11 cellular contexts compared by ENCODE assay signal in the genomic region with DNA sequence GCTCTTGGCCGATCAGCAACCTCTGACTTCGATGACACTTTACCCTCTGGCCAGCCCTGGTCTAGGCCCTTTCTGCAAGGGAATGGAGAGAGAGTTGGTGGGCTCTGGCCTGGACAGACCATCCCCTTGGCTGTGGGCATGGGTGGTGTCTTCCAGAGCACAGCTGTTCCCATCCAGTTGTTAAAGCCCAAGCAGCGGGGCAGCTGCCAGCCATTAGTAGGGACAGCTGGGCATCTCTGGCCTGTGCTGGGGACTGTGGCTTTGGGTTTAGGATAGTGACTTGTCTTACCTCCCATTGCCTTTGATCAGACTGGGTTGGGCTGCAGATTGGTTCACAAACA. TPM values are rescaled to one million over a fixed set of nuclear protein-coding genes. Genes with fewer than 3 reads are reported as not detected.
DNase-seq lines count a peak whose midpoint lies in the region; ATAC-seq and TF ChIP-seq lines count a peak whose summit lies in the region.
"Had no signal": no experiment of that assay in that cellular context is flagged by ENCODE, and none has a peak within 500 bp of the region (broad histone marks: within the 10 kb centered on the region; RNA-seq: fewer than 3 reads in every experiment).

No MANE protein-coding gene starts in this region.

- no peak for TF ChIP-seq POLR2A in HCT116 (IDR thresholded peaks at IDR 0.05; ENCODE audit: borderline replicate concordance, extremely low read depth, insufficient read depth, insufficient read length)

- TF ChIP-seq RAD21 in HCT116 (IDR thresholded peaks at IDR 0.05; ENCODE audit: low read depth), result no peak

- H3K4me2 ChIP-seq in HCT116 (ENCODE audit: low read length), result peak overlapping the region; percentile 94

- H3K9me3 Mint-ChIP-seq in activated naive CD8-positive, alpha-beta T cell treated with anti-CD3 and anti-CD28 coated beads, Interleukin-2, amount 50 U/mL, for 24 hours, result no peaks in the 10 kb centered on the region

- H3K4me3 Mint-ChIP-seq in activated naive CD8-positive, alpha-beta T cell treated with anti-CD3 and anti-CD28 coated beads, Interleukin-2, amount 50 U/mL, for 24 hours, result peak overlapping the region; percentile 91

- no peaks in the 10 kb centered on the region for H4K20me1 ChIP-seq in HCT116 (ENCODE audit: insufficient read depth)

- peak overlapping the region; percentile 88 for H3K27ac Mint-ChIP-seq in activated naive CD8-positive, alpha-beta T cell treated with anti-CD3 and anti-CD28 coated beads, Interleukin-2, amount 50 U/mL, for 24 hours

- peaks cover 28% of the 10 kb centered on the region for H3K36me3 Mint-ChIP-seq in activated naive CD8-positive, alpha-beta T cell treated with anti-CD3 and anti-CD28 coated beads, Interleukin-2, amount 50 U/mL, for 24 hours (ENCODE audit: low read depth)

- ATAC-seq in HCT116 (no peak), HG03439 (IDR thresholded peaks at IDR 0.05; ENCODE audit: unreplicated experiment) (no peak), GM18907 (IDR thresholded peaks at IDR 0.05; ENCODE audit: unreplicated experiment) (no peak)
- ATAC-seq in activated naive CD8-positive, alpha-beta T cell treated with anti-CD3 and anti-CD28 coated beads, Interleukin-2, amount 50 U/mL, for 24 hours, result no peak

- H3K4me1 ChIP-seq in A673 (ENCODE audit: insufficient read depth, low read length, poor library complexity, severe bottlenecking) (peaks cover 27% of the 10 kb centered on the region), HCT116 (ENCODE audit: control insufficient read depth in 1 of 2, insufficient read depth in 2 of 2, low read length in 2 of 2) (peaks cover 25 to 66% of the 10 kb centered on the region in 2 experiments), mucosa of rectum (ENCODE audit: control insufficient read depth in 2 of 2, insufficient read depth in 2 of 2, low read length in 2 of 2) (peaks cover 45 to 47% of the 10 kb centered on the region in 2 donors)

- intact Hi-C loops in A673 (cut with micrococcal nuclease; ENCODE audit: unreplicated experiment) (no loop called here), HCT116 (cut with micrococcal nuclease) (no loop called here)

- H2AFZ ChIP-seq in HCT116 (ENCODE audit: low read depth, low read length, poor library complexity, severe bottlenecking), result no peak overlapping the region

- H3K27me3 Mint-ChIP-seq in activated naive CD8-positive, alpha-beta T cell treated with anti-CD3 and anti-CD28 coated beads, Interleukin-2, amount 50 U/mL, for 24 hours, result no peaks in the 10 kb centered on the region

- DNase-seq in A673 (ENCODE audit: low spot score), result no peak
- DNase-seq in HCT116 (ENCODE audit: low read depth, low spot score), result no peak
- DNase-seq in activated naive CD8-positive, alpha-beta T cell treated with anti-CD3 and anti-CD28 coated beads, Interleukin-2, amount 50 U/mL, for 24 hours, result no peak
- no peak for DNase-seq in GM03348 (ENCODE audit: low spot score)
- no peak for DNase-seq in HPDE6-E6E7 (ENCODE audit: extremely low spot score)
- DNase-seq: DMS 273 treated with DMSO at 0.1 percent for 48 hours, NCI-H1436 treated with DMSO at 0.1 percent for 48 hours had no signal

- peaks cover 65% of the 10 kb centered on the region for H3K36me3 ChIP-seq in A673 (ENCODE audit: insufficient read depth, low read length, poor library complexity, severe bottlenecking)
- peaks cover 32 to 56% of the 10 kb centered on the region in 2 experiments for H3K36me3 ChIP-seq in HCT116 (ENCODE audit: control insufficient read depth in 1 of 2, insufficient read depth in 2 of 2, low read length in 2 of 2)
- H3K36me3 ChIP-seq in mucosa of rectum (ENCODE audit: control insufficient read depth in 2 of 2, insufficient read depth in 2 of 2, low read length in 2 of 2), result peaks cover 22 to 23% of the 10 kb centered on the region in 2 donors

- CTCF ChIA-PET in A673 (lab: Charles Lee) (no interaction called here), HCT116 (lab: Charles Lee) (no interaction called here)

- TF ChIP-seq CTCF in A673 (conservative IDR thresholded peaks at IDR 0.05; ENCODE audit: low read depth, low read length), result no peak
- no peak for TF ChIP-seq CTCF in HCT116 (IDR thresholded peaks at IDR 0.05 in 2 of 3, conservative IDR thresholded peaks at IDR 0.05 in 1 of 3; ENCODE audit: borderline replicate concordance in 1 of 3, insufficient read depth in 1 of 3, low read depth in 2 of 3, low read length in 2 of 3)

- BruUV-seq in A673 (replicated peaks; lab: Mats Ljungman, UMichigan) (no TSS peak), HCT116 (replicated peaks; lab: Mats Ljungman, UMichigan) (no TSS peak)

- POLR2A ChIA-PET in A673 (lab: Charles Lee; ENCODE audit: low non-redundant PET), result no interaction called here
- POLR2A ChIA-PET in HCT116 (lab: Charles Lee), result interaction anchor here (2.7 kb wide), 1 partner anchor 15 kb away, joined by 13 read pairs; no protein-coding TSS in a partner anchor

- RAD21 ChIA-PET in HCT116 (lab: Charles Lee; ENCODE audit: low non-redundant PET in 1 of 2, low total read pairs in 2 of 2, uncharacterized antibody in 2 of 2, unreplicated experiment in 2 of 2), result no interaction called here

- H3K79me2 ChIP-seq in HCT116 (ENCODE audit: insufficient read depth, low read length), result peaks cover 67% of the 10 kb centered on the region

- H3K9ac ChIP-seq in HCT116 (ENCODE audit: low read length), result peak overlapping the region; percentile 95
- H3K9ac ChIP-seq in mucosa of rectum (ENCODE audit: low read depth in 1 of 2, low read length in 2 of 2), result no peak overlapping the region

- peaks cover 65% of the 10 kb centered on the region for H3K4me1 Mint-ChIP-seq in activated naive CD8-positive, alpha-beta T cell treated with anti-CD3 and anti-CD28 coated beads, Interleukin-2, amount 50 U/mL, for 24 hours

- H3K9me3 ChIP-seq in A673 (ENCODE audit: low read depth, low read length, poor library complexity, severe bottlenecking) (no peaks in the 10 kb centered on the region), HCT116 (ENCODE audit: control insufficient read depth in 1 of 2, insufficient read depth in 1 of 2, low read depth in 1 of 2, low read length in 2 of 2) (no peaks in the 10 kb centered on the region), mucosa of rectum (ENCODE audit: control insufficient read depth in 2 of 2, low read length in 2 of 2) (no peaks in the 10 kb centered on the region)
- H3K9me3 ChIP-seq: adrenal gland had no signal

- H3K4me3 ChIP-seq in A673 (ENCODE audit: low read depth, low read length, poor library complexity, severe bottlenecking) (no peak overlapping the region), HCT116 (replicated peaks in 1 of 2; ENCODE audit: low read depth in 1 of 2, low read length in 2 of 2) (no peak overlapping the region), mucosa of rectum (ENCODE audit: low read length in 2 of 2) (no peak overlapping the region)
- H3K4me3 ChIP-seq: adrenal gland had no signal

- H3K9me2 ChIP-seq in HCT116 (ENCODE audit: insufficient read depth), result no peaks in the 10 kb centered on the region

- H3K27me3 ChIP-seq in A673 (replicated peaks; ENCODE audit: insufficient read depth, low read depth, low read length, poor library complexity) (no peaks in the 10 kb centered on the region), HCT116 (ENCODE audit: insufficient read depth, low read length) (no peaks in the 10 kb centered on the region), mucosa of rectum (ENCODE audit: control insufficient read depth in 2 of 2, insufficient read depth in 2 of 2, low read length in 2 of 2) (no peaks in the 10 kb centered on the region)
- H3K27me3 ChIP-seq: adrenal gland had no signal

- H3K27ac ChIP-seq in A673 (ENCODE audit: low read depth, low read length, poor library complexity, severe bottlenecking) (peak overlapping the region; percentile 91), HCT116 (ENCODE audit: low read depth, low read length) (peak overlapping the region; percentile 97), mucosa of rectum (ENCODE audit: low read depth in 2 of 2, low read length in 2 of 2) (peak overlapping the region; percentile 42 to 62)
- H3K27ac ChIP-seq: adrenal gland had no signal

TF ChIP-seq in HCT116, 20 proteins besides CTCF, POLR2A, EP300 and RAD21 (continues in another document):
- TF ChIP-seq, protein P1, sequence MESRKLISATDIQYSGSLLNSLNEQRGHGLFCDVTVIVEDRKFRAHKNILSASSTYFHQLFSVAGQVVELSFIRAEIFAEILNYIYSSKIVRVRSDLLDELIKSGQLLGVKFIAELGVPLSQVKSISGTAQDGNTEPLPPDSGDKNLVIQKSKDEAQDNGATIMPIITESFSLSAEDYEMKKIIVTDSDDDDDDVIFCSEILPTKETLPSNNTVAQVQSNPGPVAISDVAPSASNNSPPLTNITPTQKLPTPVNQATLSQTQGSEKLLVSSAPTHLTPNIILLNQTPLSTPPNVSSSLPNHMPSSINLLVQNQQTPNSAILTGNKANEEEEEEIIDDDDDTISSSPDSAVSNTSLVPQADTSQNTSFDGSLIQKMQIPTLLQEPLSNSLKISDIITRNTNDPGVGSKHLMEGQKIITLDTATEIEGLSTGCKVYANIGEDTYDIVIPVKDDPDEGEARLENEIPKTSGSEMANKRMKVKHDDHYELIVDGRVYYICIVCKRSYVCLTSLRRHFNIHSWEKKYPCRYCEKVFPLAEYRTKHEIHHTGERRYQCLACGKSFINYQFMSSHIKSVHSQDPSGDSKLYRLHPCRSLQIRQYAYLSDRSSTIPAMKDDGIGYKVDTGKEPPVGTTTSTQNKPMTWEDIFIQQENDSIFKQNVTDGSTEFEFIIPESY (IDR thresholded peaks at IDR 0.05; ENCODE audit: extremely low read depth, insufficient replicate concordance, low read length), result no peak
- no peak for TF ChIP-seq EZH2phosphoT487 (IDR thresholded peaks at IDR 0.05; ENCODE audit: borderline replicate concordance)
- TF ChIP-seq SP1 (IDR thresholded peaks at IDR 0.05; ENCODE audit: low read depth), result no peak

RNA-seq across cellular contexts. Expression of a gene that starts 2.8 kb away (rescaled TPM):
- total RNA-seq in A673 (2021), result 113 and 119 TPM in 2 replicates
- 223 TPM for total RNA-seq in HCT116 (2021; ENCODE audit: unreplicated experiment)
- 175 and 226 TPM in 2 replicates for polyA plus RNA-seq in HCT116 (2012)

RNA-seq across cellular contexts. Expression of a gene that starts 12.3 kb away (rescaled TPM):
- total RNA-seq in A673 (2021), result 101 and 108 TPM in 2 replicates
- 67.2 TPM for total RNA-seq in HCT116 (2021; ENCODE audit: unreplicated experiment)
- polyA plus RNA-seq in HCT116 (2012), result 40.7 and 42.0 TPM in 2 replicates

RNA-seq across cellular contexts. Expression of a gene that starts 17.6 kb away (rescaled TPM):
- 0.26 and 0.49 TPM in 2 replicates for total RNA-seq in A673 (2021)
- total RNA-seq in HCT116 (2021; ENCODE audit: unreplicated experiment), result 0.93 TPM
- polyA plus RNA-seq in HCT116 (2012), result 0.74 and 0.83 TPM in 2 replicates

RNA-seq across cellular contexts. Expression of a gene that starts 21.5 kb away (rescaled TPM):
- 15.0 and 17.5 TPM in 2 replicates for total RNA-seq in A673 (2021)
- 12.1 TPM for total RNA-seq in HCT116 (2021; ENCODE audit: unreplicated experiment)
- polyA plus RNA-seq in HCT116 (2012), result 8.7 and 9.0 TPM in 2 replicates

RNA-seq across cellular contexts. Expression of a gene that starts 31.3 kb away (rescaled TPM):
- total RNA-seq in A673 (2021) (75.7 and 80.3 TPM in 2 replicates), HCT116 (2021; ENCODE audit: unreplicated experiment) (99.4 TPM)
- polyA plus RNA-seq in HCT116 (2012), result 71.0 and 92.8 TPM in 2 replicates
